ENCODE assay signal across 13 cellular contexts in genomic region chr6:79668381-79668780, GRCh38. TPM values are rescaled to one million over a fixed set of nuclear protein-coding genes. Genes with fewer than 3 reads are reported as not detected.
A peak's percentile ranks its signal among the peaks of the same experiment; 100 is the strongest.
DNase-seq lines count a peak whose midpoint lies in the region; ATAC-seq and TF ChIP-seq lines count a peak whose summit lies in the region.
"Had no signal": no experiment of that assay in that cellular context is flagged by ENCODE, and none has a peak within 500 bp of the region (broad histone marks: within the 10 kb centered on the region; RNA-seq: fewer than 3 reads in every experiment).

No MANE protein-coding gene starts in this region.

- no peak for DNase-seq in activated naive CD8-positive, alpha-beta T cell treated with anti-CD3 and anti-CD28 coated beads for 36 hours
- DNase-seq in naive thymus-derived CD4-positive, alpha-beta T cell, result no peak
- no peak for DNase-seq in uterus
- DNase-seq in NCI-H2081 (lab: John Stamatoyannopoulos, UW), result no peak
- no peak for DNase-seq in GM13977 (ENCODE audit: low spot score)
- no peak for DNase-seq in ACHN
- DNase-seq: HCEC 1CT, KBM-7, NCI-H1092, NCI-H2107, NCI-H345 had no signal

- H3K4me1 ChIP-seq in naive thymus-derived CD4-positive, alpha-beta T cell (ENCODE audit: control insufficient read depth in 2 of 2, insufficient read depth in 2 of 2, low read length in 2 of 2), result peaks cover 0 to 64% of the 10 kb centered on the region in 2 donors
- H3K4me1 ChIP-seq in uterus, result no peaks in the 10 kb centered on the region

- H3K27me3 Mint-ChIP-seq in activated naive CD8-positive, alpha-beta T cell treated with anti-CD3 and anti-CD28 coated beads for 36 hours, result no peaks in the 10 kb centered on the region
- H3K27me3 Mint-ChIP-seq in naive thymus-derived CD4-positive, alpha-beta T cell, result no peaks in the 10 kb centered on the region

- in situ Hi-C loops in GM13977 (cut with MboI; ENCODE audit: low pct_unique_long_range_greater_than_20kb, low sequenced_read_pairs, unreplicated experiment), result no loop called here
- in situ Hi-C loops in ACHN (cut with HindIII; ENCODE audit: low pct_ligation_motif_present, low pct_unique_long_range_greater_than_20kb, low sequenced_read_pairs), result no loop called here

- peak overlapping the region; percentile 56 for H3K27ac Mint-ChIP-seq in activated naive CD8-positive, alpha-beta T cell treated with anti-CD3 and anti-CD28 coated beads for 36 hours
- H3K27ac Mint-ChIP-seq in naive thymus-derived CD4-positive, alpha-beta T cell, result peak overlapping the region in 5 of 9 donors; percentile 32 to 81 (median 63)

- no peak overlapping the region for H3K4me3 Mint-ChIP-seq in activated naive CD8-positive, alpha-beta T cell treated with anti-CD3 and anti-CD28 coated beads for 36 hours
- peak overlapping the region in 4 of 10 donors; percentile 6 to 27 (median 24) for H3K4me3 Mint-ChIP-seq in naive thymus-derived CD4-positive, alpha-beta T cell

- H3K9me3 ChIP-seq in naive thymus-derived CD4-positive, alpha-beta T cell (ENCODE audit: control insufficient read depth in 2 of 3, low read length in 3 of 3), result no peaks in the 10 kb centered on the region
- H3K9me3 ChIP-seq in uterus, result no peaks in the 10 kb centered on the region

- intact Hi-C loops in naive thymus-derived CD4-positive, alpha-beta T cell (cut with micrococcal nuclease), result no loop called here
- intact Hi-C loops in uterus (cut with DNase I; ENCODE audit: low total_unique reads), result no loop called here

- H3K4me3 ChIP-seq in naive thymus-derived CD4-positive, alpha-beta T cell (ENCODE audit: low read length), result no peak overlapping the region
- no peak overlapping the region for H3K4me3 ChIP-seq in uterus

- no peaks in the 10 kb centered on the region for H3K36me3 ChIP-seq in naive thymus-derived CD4-positive, alpha-beta T cell (ENCODE audit: control insufficient read depth in 2 of 3, insufficient read depth in 3 of 3, low read length in 3 of 3)
- H3K36me3 ChIP-seq in uterus, result no peaks in the 10 kb centered on the region

- no peaks in the 10 kb centered on the region for H3K27me3 ChIP-seq in naive thymus-derived CD4-positive, alpha-beta T cell (ENCODE audit: control insufficient read depth in 2 of 2, insufficient read depth in 2 of 2, low read length in 2 of 2)
- no peaks in the 10 kb centered on the region for H3K27me3 ChIP-seq in uterus

- CTCF ChIA-PET in naive thymus-derived CD4-positive, alpha-beta T cell (lab: Charles Lee), result no interaction called here

- H3K9me3 Mint-ChIP-seq in activated naive CD8-positive, alpha-beta T cell treated with anti-CD3 and anti-CD28 coated beads for 36 hours, result no peaks in the 10 kb centered on the region
- peaks cover 0 to 7% (median under 1%) of the 10 kb centered on the region in 11 donors for H3K9me3 Mint-ChIP-seq in naive thymus-derived CD4-positive, alpha-beta T cell

- H3K36me3 Mint-ChIP-seq in activated naive CD8-positive, alpha-beta T cell treated with anti-CD3 and anti-CD28 coated beads for 36 hours, result peaks cover 7% of the 10 kb centered on the region
- H3K36me3 Mint-ChIP-seq in naive thymus-derived CD4-positive, alpha-beta T cell, result peaks cover 0 to 6% (median under 1%) of the 10 kb centered on the region in 5 donors

- TF ChIP-seq CTCF in uterus (IDR thresholded peaks at IDR 0.05) (no peak), GM13977 (IDR thresholded peaks at IDR 0.05; ENCODE audit: extremely low read depth, insufficient read depth, missing control alignments) (no peak)

- TF ChIP-seq POLR2A in uterus (IDR thresholded peaks at IDR 0.05), result no peak

- peaks cover 66% of the 10 kb centered on the region for H3K4me1 Mint-ChIP-seq in activated naive CD8-positive, alpha-beta T cell treated with anti-CD3 and anti-CD28 coated beads for 36 hours
- H3K4me1 Mint-ChIP-seq in naive thymus-derived CD4-positive, alpha-beta T cell, result peaks cover 22 to 92% (median 76%) of the 10 kb centered on the region in 7 donors

- ATAC-seq in HG02885 (IDR thresholded peaks at IDR 0.05; ENCODE audit: poor library complexity, unreplicated experiment), result peak; percentile 44
- ATAC-seq in naive thymus-derived CD4-positive, alpha-beta T cell, result no peak

- POLR2A ChIA-PET in naive thymus-derived CD4-positive, alpha-beta T cell (lab: Charles Lee), result interaction anchor here (3.3 kb wide), 1 partner anchor 12 kb away, joined by 14 read pairs; no protein-coding TSS in a partner anchor

- no peak overlapping the region for H3K27ac ChIP-seq in naive thymus-derived CD4-positive, alpha-beta T cell (ENCODE audit: low read depth, low read length)
- H3K27ac ChIP-seq in uterus, result no peak overlapping the region
- H3K27ac ChIP-seq: HL-60 had no signal

RNA-seq across cellular contexts. Expression of gene SH3BGRL2, which starts 37.3 kb away (rescaled TPM):
- 1 to 10 TPM; 5.1 to 5.2 TPM for total RNA-seq in activated naive CD8-positive, alpha-beta T cell treated with anti-CD3 and anti-CD28 coated beads for 36 hours
- 1 to 10 TPM in 3 of 5 experiments, under 1 TPM in 2; 0.17 to 2.9 (median 1.8) TPM for total RNA-seq in naive thymus-derived CD4-positive, alpha-beta T cell
- polyA plus RNA-seq in naive thymus-derived CD4-positive, alpha-beta T cell, result under 1 TPM; 0.37 to 0.74 TPM
- 10 to 100 TPM; 24.6 to 53.2 (median 34.4) TPM for total RNA-seq in uterus

Comparison
In these comparisons a context has a peak if more than half of its experiments do, and no peak if none do; other contexts are left out.
1. RNA of gene SH3BGRL2, which starts 37.3 kb away (total RNA-seq): 24.6 to 53.2 TPM in uterus; 5.1 to 5.2 TPM in activated naive CD8-positive, alpha-beta T cell treated with anti-CD3 and anti-CD28 coated beads for 36 hours and 0.17 to 2.9 TPM in naive thymus-derived CD4-positive, alpha-beta T cell; every median in the first group is over 4 times any median in the second.